In the genomic region with DNA sequence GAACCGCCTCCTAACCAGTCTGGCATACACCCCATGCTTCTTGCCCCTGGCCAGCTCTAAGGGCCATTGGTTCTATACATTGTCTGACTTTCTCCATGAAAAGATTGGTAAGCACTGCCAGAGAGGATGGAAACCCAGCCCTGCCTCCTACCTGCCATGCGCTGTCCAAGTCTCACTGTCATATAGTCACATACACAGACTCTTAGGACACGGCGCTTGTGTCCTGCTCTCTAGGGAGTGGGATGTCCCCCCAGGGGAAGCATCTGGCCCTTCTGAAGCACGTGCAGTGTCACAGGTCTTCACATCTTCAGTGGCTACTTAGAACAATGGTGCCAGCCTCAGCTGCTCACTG, we compare ENCODE assay signal across 9 cellular contexts. TPM values are rescaled to one million over a fixed set of nuclear protein-coding genes. Genes with fewer than 3 reads are reported as not detected.
DNase-seq lines count a peak whose midpoint lies in the region; ATAC-seq and TF ChIP-seq lines count a peak whose summit lies in the region.
"Had no signal": no experiment of that assay in that cellular context is flagged by ENCODE, and none has a peak within 500 bp of the region (broad histone marks: within the 10 kb centered on the region; RNA-seq: fewer than 3 reads in every experiment).

No MANE protein-coding gene starts in this region.

- H3K4me1 ChIP-seq in right cardiac atrium (ENCODE audit: control insufficient read depth, insufficient read depth, low read length) = peaks cover 23% of the 10 kb centered on the region

- CTCF ChIA-PET in T-cell (lab: Charles Lee) = interaction anchor here in 1 of 2 donors (0.6 to 2.6 kb wide), 6 partner anchors 18 to 201 kb away, joined by 3 to 7 read pairs (median 3); a partner anchor contains a TSS

- H3K27me3 Mint-ChIP-seq in T-helper 2 cell treated with Interferon-gamma antibody and Interleukin-4, amounts not matched to agents 5 μg/mL and 100 μg/mL, for 36 hours (ENCODE audit: low read depth) = no peaks in the 10 kb centered on the region
- H3K27me3 Mint-ChIP-seq in T-cell = no peaks in the 10 kb centered on the region
- no peaks in the 10 kb centered on the region for H3K27me3 Mint-ChIP-seq in stimulated activated naive CD8-positive, alpha-beta T cell treated with anti-CD3 and anti-CD28 coated beads, Interleukin-15, amount 100 ng/mL, for 72 hours

- intact Hi-C loops in right cardiac atrium (cut with DNase I) = loop anchor here in 1 of 4 donors (5.0 kb wide), 1 partner anchor 151 kb away; a partner anchor contains a TSS

- ATAC-seq in T-cell (replicated peaks in 1 of 4) = no peak
- no peak for ATAC-seq in right cardiac atrium
- no peak for ATAC-seq in stimulated activated naive CD8-positive, alpha-beta T cell treated with anti-CD3 and anti-CD28 coated beads, Interleukin-15, amount 100 ng/mL, for 72 hours

- H3K9me3 Mint-ChIP-seq in T-helper 2 cell treated with Interferon-gamma antibody and Interleukin-4, amounts not matched to agents 5 μg/mL and 100 μg/mL, for 36 hours = no peaks in the 10 kb centered on the region
- no peaks in the 10 kb centered on the region for H3K9me3 Mint-ChIP-seq in T-cell
- H3K9me3 Mint-ChIP-seq in stimulated activated naive CD8-positive, alpha-beta T cell treated with anti-CD3 and anti-CD28 coated beads, Interleukin-15, amount 100 ng/mL, for 72 hours = no peaks in the 10 kb centered on the region

- H3K4me3 ChIP-seq in right cardiac atrium (ENCODE audit: low read length) = no peak overlapping the region

- WGBS in right cardiac atrium = 35% methylated on average over 5 of the region's 5 CpGs

- H3K4me3 Mint-ChIP-seq in T-helper 2 cell treated with Interferon-gamma antibody and Interleukin-4, amounts not matched to agents 5 μg/mL and 100 μg/mL, for 36 hours = peak overlapping the region; percentile 94
- peak overlapping the region; percentile 88 to 89 (median 88) for H3K4me3 Mint-ChIP-seq in T-cell
- peak overlapping the region; percentile 85 to 89 for H3K4me3 Mint-ChIP-seq in stimulated activated naive CD8-positive, alpha-beta T cell treated with anti-CD3 and anti-CD28 coated beads, Interleukin-15, amount 100 ng/mL, for 72 hours

- H3K27me3 ChIP-seq in right cardiac atrium (ENCODE audit: control insufficient read depth, insufficient read depth) = no peaks in the 10 kb centered on the region

- peaks cover 15% of the 10 kb centered on the region for H3K36me3 Mint-ChIP-seq in T-helper 2 cell treated with Interferon-gamma antibody and Interleukin-4, amounts not matched to agents 5 μg/mL and 100 μg/mL, for 36 hours (ENCODE audit: low read depth)
- peaks cover 3% of the 10 kb centered on the region for H3K36me3 Mint-ChIP-seq in T-cell

- no peak for TF ChIP-seq CTCF in GM13976 (IDR thresholded peaks at IDR 0.05; ENCODE audit: borderline replicate concordance, control extremely low read depth, extremely low read depth, insufficient read depth, missing control alignments)

- H3K4me1 Mint-ChIP-seq in T-helper 2 cell treated with Interferon-gamma antibody and Interleukin-4, amounts not matched to agents 5 μg/mL and 100 μg/mL, for 36 hours (ENCODE audit: low read depth) = peaks cover 59% of the 10 kb centered on the region
- H3K4me1 Mint-ChIP-seq in T-cell = peaks cover 67 to 77% (median 75%) of the 10 kb centered on the region in 3 donors
- peaks cover 76% of the 10 kb centered on the region for H3K4me1 Mint-ChIP-seq in stimulated activated naive CD8-positive, alpha-beta T cell treated with anti-CD3 and anti-CD28 coated beads, Interleukin-15, amount 100 ng/mL, for 72 hours

- no peak for DNase-seq in T-helper 2 cell treated with Interferon-gamma antibody and Interleukin-4, amounts not matched to agents 5 μg/mL and 100 μg/mL, for 36 hours (ENCODE audit: low spot score)
- DNase-seq in T-helper 2 cell (no peak), T-cell (no peak), right cardiac atrium (peak in 1 of 3 donors; percentile 32), GM13976 (ENCODE audit: low spot score) (no peak), NCI-H128 (lab: John Stamatoyannopoulos, UW; ENCODE audit: unreplicated experiment) (no peak), NCI-H2196 treated with DMSO at 0.1 percent for 48 hours (lab: John Stamatoyannopoulos, UW; ENCODE audit: unreplicated experiment) (no peak)
- no peak for DNase-seq in stimulated activated naive CD8-positive, alpha-beta T cell treated with anti-CD3 and anti-CD28 coated beads, Interleukin-15, amount 100 ng/mL, for 72 hours
- DNase-seq: 8988T had no signal

- H3K27ac Mint-ChIP-seq in T-helper 2 cell treated with Interferon-gamma antibody and Interleukin-4, amounts not matched to agents 5 μg/mL and 100 μg/mL, for 36 hours = peak overlapping the region; percentile 99
- peak overlapping the region; percentile 97 to 98 for H3K27ac Mint-ChIP-seq in T-cell
- peak overlapping the region in 1 of 2 donors; percentile 94 for H3K27ac Mint-ChIP-seq in stimulated activated naive CD8-positive, alpha-beta T cell treated with anti-CD3 and anti-CD28 coated beads, Interleukin-15, amount 100 ng/mL, for 72 hours

- peak overlapping the region; percentile 86 for H3K27ac ChIP-seq in right cardiac atrium (ENCODE audit: low read length)

- no peaks in the 10 kb centered on the region for H3K9me3 ChIP-seq in right cardiac atrium (ENCODE audit: control insufficient read depth, low read length)

- POLR2A ChIA-PET in T-cell (lab: Charles Lee) = interaction anchor here in 1 of 2 donors (0.6 kb wide), 2 partner anchors 9 to 530 kb away, joined by 8 to 10 read pairs; no protein-coding TSS in a partner anchor

- in situ Hi-C loops in GM13976 (cut with MboI; ENCODE audit: low sequenced_read_pairs, unreplicated experiment) = no loop called here

RNA-seq across cellular contexts. Expression of a gene that starts 38.7 kb away (rescaled TPM):
- total RNA-seq in T-cell (100 to 1,000 TPM; 119 to 151 (median 145) TPM), right cardiac atrium (100 to 1,000 TPM; 206 to 312 (median 277) TPM)
- 248 TPM for polyA plus RNA-seq in right cardiac atrium
